ENCODE assay signal across 17 cellular contexts in genomic region chr5:136235316-136235715, GRCh38. TPM values are rescaled to one million over a fixed set of nuclear protein-coding genes. Genes with fewer than 3 reads are reported as not detected.
A peak's percentile ranks its signal among the peaks of the same experiment; 100 is the strongest.
DNase-seq lines count a peak whose midpoint lies in the region; ATAC-seq lines count a peak whose summit lies in the region.
"Had no signal": no experiment of that assay in that cellular context is flagged by ENCODE, and none has a peak within 500 bp of the region (broad histone marks: within the 10 kb centered on the region; RNA-seq: fewer than 3 reads in every experiment).

No MANE protein-coding gene starts in this region.

- H3K36me3 ChIP-seq in HAP-1 (replicated peaks) = no peaks in the 10 kb centered on the region

- peaks cover 4% of the 10 kb centered on the region for H3K4me1 ChIP-seq in HAP-1

- no peaks in the 10 kb centered on the region for H3K27me3 ChIP-seq in HAP-1 (ENCODE audit: low read depth)

- DNase-seq in Caki2 (ENCODE audit: low read depth) = peak; percentile 84
- DNase-seq in M059J (ENCODE audit: low read depth) = peak; percentile 71
- DNase-seq in glomerular visceral epithelial cell (ENCODE audit: extremely low spot score) = peak; percentile 73
- DNase-seq in myocyte (ENCODE audit: low read depth) = peak; percentile 19
- DNase-seq in HAP-1 (ENCODE audit: low spot score in 2 of 2) = no peak
- DNase-seq in stimulated activated CD4-positive, alpha-beta T cell treated with anti-CD3 and anti-CD28 coated beads, Interleukin-12 subunit alpha, Interleukin-12 subunit beta, amount 100 ng/mL, for 4 hours = no peak
- DNase-seq: Calu3; CD4-positive, CD25-positive, alpha-beta regulatory T cell; DMS79 treated with DMSO at 0.1 percent for 48 hours; GF-D8; NCI-H1048; NCI-H146; NCI-H2107; NCI-H69 had no signal

- in situ Hi-C loops in Caki2 (cut with HindIII; ENCODE audit: low pct_unique_long_range_greater_than_20kb, low sequenced_read_pairs) = no loop called here
- in situ Hi-C loops in HAP-1 (cut with MboI; ENCODE audit: low sequenced_read_pairs) = no loop called here

- H3K4me3 ChIP-seq in HAP-1 = no peak overlapping the region

- no peak for ATAC-seq in HG03159 (IDR thresholded peaks at IDR 0.05; ENCODE audit: unreplicated experiment)
- no peak for ATAC-seq in HG03442 (IDR thresholded peaks at IDR 0.05; ENCODE audit: unreplicated experiment)

- H3K9me3 ChIP-seq in HAP-1 = no peaks in the 10 kb centered on the region

RNA-seq across cellular contexts. Expression of gene SMIM32, which starts 42.4 kb away (rescaled TPM):
- total RNA-seq in Caki2 (2014; rRNA removed; shearing (Covaris generic); ENCODE audit: low replicate concordance) = not detected in 2 replicates
- total RNA-seq in M059J (2014; rRNA removed; shearing (Covaris generic)) = not detected in 2 replicates
- not detected in 2 replicates for total RNA-seq in myocyte
- polyA plus RNA-seq in myocyte (2012) = 0.09 TPM
- total RNA-seq: A673; CD4-positive, CD25-positive, alpha-beta regulatory T cell had no signal
- polyA plus RNA-seq: CD4-positive, CD25-positive, alpha-beta regulatory T cell had no signal

Comparison
In these comparisons a context has a peak if more than half of its experiments do, and no peak if none do; other contexts are left out.
1. DNase-seq: peak in Caki2 (single experiment), M059J (single experiment), glomerular visceral epithelial cell (single experiment) and myocyte (single experiment); none in HAP-1 (0 of 2) and stimulated activated CD4-positive, alpha-beta T cell treated with anti-CD3 and anti-CD28 coated beads, Interleukin-12 subunit alpha, Interleukin-12 subunit beta, amount 100 ng/mL, for 4 hours (single experiment).